In genomic region chr15:55401786-55402246, GRCh38 we compare ENCODE assay signal across 1 cellular context.
TF ChIP-seq lines count a peak whose summit lies in the region.

No MANE protein-coding gene starts in this region.

TF ChIP-seq in K562, 482 proteins besides CTCF, POLR2A, EP300 and RAD21 (continued from another document and continues in another):
- TF ChIP-seq RERE (CRISPR knock-in tag; IDR thresholded peaks at IDR 0.05; ENCODE audit: borderline replicate concordance), result no peak
- TF ChIP-seq FOXA1 (IDR thresholded peaks at IDR 0.05; ENCODE audit: borderline replicate concordance), result no peak
- no peak for TF ChIP-seq PML (IDR thresholded peaks at IDR 0.05; ENCODE audit: low read length)
- no peak for TF ChIP-seq ZNF518B (CRISPR knock-in tag; IDR thresholded peaks at IDR 0.05)
- no peak for TF ChIP-seq HBP1 (CRISPR knock-in tag; IDR thresholded peaks at IDR 0.05)
- 0 out of 2 replicates have a peak, but pooled peaks have one; percentile 38 for TF ChIP-seq GABPA (tag; conservative IDR thresholded peaks at IDR 0.05; ENCODE audit: low read depth)
- TF ChIP-seq FOXJ2 (tag; IDR thresholded peaks at IDR 0.05), result no peak
- no peak for TF ChIP-seq CREB1 (IDR thresholded peaks at IDR 0.05)
- no peak for TF ChIP-seq CREB1 (CRISPR knock-in tag; IDR thresholded peaks at IDR 0.05)
- no peak for TF ChIP-seq KDM1A (IDR thresholded peaks at IDR 0.05)
- TF ChIP-seq SIN3B (IDR thresholded peaks at IDR 0.05; ENCODE audit: low read depth), result no peak
- TF ChIP-seq MECOM (CRISPR knock-in tag; IDR thresholded peaks at IDR 0.05), result peak; percentile 75
- no peak for TF ChIP-seq TCF3 (CRISPR knock-in tag; IDR thresholded peaks at IDR 0.05)
- peak; percentile 76 for TF ChIP-seq DIDO1 (tag; IDR thresholded peaks at IDR 0.05; ENCODE audit: low read depth)
- TF ChIP-seq TAL1 (IDR thresholded peaks at IDR 0.05), result no peak
- TF ChIP-seq MEF2D (tag; conservative IDR thresholded peaks at IDR 0.05; ENCODE audit: low read depth), result peak; percentile 83
- no peak for TF ChIP-seq YY1 (IDR thresholded peaks at IDR 0.05; ENCODE audit: borderline replicate concordance in 1 of 3, control insufficient read depth in 1 of 3, extremely low read depth in 1 of 3, insufficient read depth in 3 of 3, insufficient read length in 1 of 3, insufficient replicate concordance in 2 of 3, low read depth in 1 of 3, low read length in 2 of 3)
- no peak for TF ChIP-seq ZC3H11A (IDR thresholded peaks at IDR 0.05; ENCODE audit: low read depth, low read length)
- TF ChIP-seq IRF9 (tag; IDR thresholded peaks at IDR 0.05), result no peak
- TF ChIP-seq ATF6 (CRISPR knock-in tag; IDR thresholded peaks at IDR 0.05), result no peak
- no peak; the same call in 1 of the 2 replicates for TF ChIP-seq ZNF384 (IDR thresholded peaks at IDR 0.05; ENCODE audit: low read depth, low read length)
- TF ChIP-seq PRDM10 (IDR thresholded peaks at IDR 0.05; ENCODE audit: partially characterized antibody), result no peak
- no peak for TF ChIP-seq HDAC3 (IDR thresholded peaks at IDR 0.05; ENCODE audit: borderline replicate concordance, partially characterized antibody)
- TF ChIP-seq SMAD2 (IDR thresholded peaks at IDR 0.05; ENCODE audit: low read depth, low read length), result no peak
- peak; percentile 68 for TF ChIP-seq ZBTB17 (CRISPR knock-in tag; IDR thresholded peaks at IDR 0.05)
- TF ChIP-seq ZNF764 (CRISPR knock-in tag; IDR thresholded peaks at IDR 0.05; ENCODE audit: low read depth), result no peak
- no peak for TF ChIP-seq CC2D1A (IDR thresholded peaks at IDR 0.05)
- TF ChIP-seq HOXB6 (CRISPR knock-in tag; IDR thresholded peaks at IDR 0.05; ENCODE audit: borderline replicate concordance), result no peak
- no peak for TF ChIP-seq ZNF124 (CRISPR knock-in tag; IDR thresholded peaks at IDR 0.05)
- TF ChIP-seq PHF21A (IDR thresholded peaks at IDR 0.05; ENCODE audit: borderline replicate concordance, low read depth), result no peak
- TF ChIP-seq ZNF175 (CRISPR knock-in tag; IDR thresholded peaks at IDR 0.05; ENCODE audit: low read depth), result peak; percentile 97
- no peak for TF ChIP-seq MYNN (IDR thresholded peaks at IDR 0.05)
- no peak for TF ChIP-seq MYNN (CRISPR knock-in tag; IDR thresholded peaks at IDR 0.05)
- TF ChIP-seq ZNF347 (CRISPR knock-in tag; IDR thresholded peaks at IDR 0.05; ENCODE audit: low read depth), result no peak
- TF ChIP-seq TSHZ1 (CRISPR knock-in tag; IDR thresholded peaks at IDR 0.05), result peak; percentile 84; the same call in 1 of the 2 replicates
- TF ChIP-seq ZNF668 (CRISPR knock-in tag; IDR thresholded peaks at IDR 0.05), result no peak
- TF ChIP-seq SETDB1 (IDR thresholded peaks at IDR 0.05; ENCODE audit: low read length), result no peak
- no peak for TF ChIP-seq NR1H2 (CRISPR knock-in tag; IDR thresholded peaks at IDR 0.05)
- no peak for TF ChIP-seq ATF3 (IDR thresholded peaks at IDR 0.05)
- no peak for TF ChIP-seq ATF3 (CRISPR knock-in tag; conservative IDR thresholded peaks at IDR 0.05)
- no peak for TF ChIP-seq CHD2 (IDR thresholded peaks at IDR 0.05; ENCODE audit: low read depth, low read length)
- TF ChIP-seq RBBP5 (IDR thresholded peaks at IDR 0.05; ENCODE audit: borderline replicate concordance, insufficient read depth, low read length, poor library complexity, severe bottlenecking), result no peak
- no peak for TF ChIP-seq ZC3H8 (IDR thresholded peaks at IDR 0.05)
- no peak for TF ChIP-seq GATA2 (CRISPR knock-in tag; IDR thresholded peaks at IDR 0.05)
